ENCODE assay signal across 8 cellular contexts in genomic region chr12:50057000-50057841, GRCh38.
A peak's percentile ranks its signal among the peaks of the same experiment; 100 is the strongest.
DNase-seq lines count a peak whose midpoint lies in the region; ATAC-seq and TF ChIP-seq lines count a peak whose summit lies in the region.

TSS of gene ASIC1 (plus strand) at chr12:50057596. CDS start at chr12:50058767, 1,171 bp downstream.

- H3K27ac ChIP-seq in coronary artery: peak within 1 kb of the TSS; percentile 28 to 63

- H3K4me3 ChIP-seq in GM12864 (ENCODE audit: low read depth, low read length) (peak within 1 kb of the TSS; percentile 59), coronary artery (peak within 1 kb of the TSS; percentile 84)

- ATAC-seq in GM18858 (IDR thresholded peaks at IDR 0.05; ENCODE audit: unreplicated experiment) (no peak), HG02642 (IDR thresholded peaks at IDR 0.05; ENCODE audit: poor library complexity, unreplicated experiment) (no peak)

- TF ChIP-seq CTCF in GM12864 (IDR thresholded peaks at IDR 0.05; ENCODE audit: low read depth, low read length, missing control alignments) (peak; percentile 14), coronary artery (IDR thresholded peaks at IDR 0.05) (no peak)

- DNase-seq in GM12864 (ENCODE audit: low read depth): no peak
- peak; percentile 89 for DNase-seq in NCI-H146 (lab: John Stamatoyannopoulos, UW)
- DNase-seq in activated CD4-positive, CD25-positive, alpha-beta regulatory T cell treated with anti-CD3 and anti-CD28 coated beads, Interleukin-2, amount 50 U/mL, for 72 hours: peak; percentile 54
- DNase-seq in coronary artery (ENCODE audit: low spot score): no peak
- DNase-seq in left kidney (ENCODE audit: low read depth, low spot score): peak; percentile 84
- peak; percentile 75 for DNase-seq in stimulated activated CD4-positive, alpha-beta T cell treated with anti-CD3 and anti-CD28 coated beads, Interleukin-15, amount 100 ng/mL, for 24 hours

Comparison
In these comparisons a context has a peak if more than half of its experiments do, and no peak if none do; other contexts are left out.
1. DNase-seq: peak in NCI-H146 (single experiment), activated CD4-positive, CD25-positive, alpha-beta regulatory T cell treated with anti-CD3 and anti-CD28 coated beads, Interleukin-2, amount 50 U/mL, for 72 hours (single experiment), left kidney (single experiment) and stimulated activated CD4-positive, alpha-beta T cell treated with anti-CD3 and anti-CD28 coated beads, Interleukin-15, amount 100 ng/mL, for 24 hours (single experiment); none in GM12864 (single experiment) and coronary artery (single experiment).